In genomic region chrX:152936306-152936705, GRCh38 we compare ENCODE assay signal across 25 cellular contexts. TPM values are rescaled to one million over a fixed set of nuclear protein-coding genes. Genes with fewer than 3 reads are reported as not detected.
DNase-seq lines count a peak whose midpoint lies in the region; ATAC-seq and TF ChIP-seq lines count a peak whose summit lies in the region.
"Had no signal": no experiment of that assay in that cellular context is flagged by ENCODE, and none has a peak within 500 bp of the region (broad histone marks: within the 10 kb centered on the region; RNA-seq: fewer than 3 reads in every experiment).

No MANE protein-coding gene starts in this region.

- CTCF ChIA-PET in SK-N-SH (lab: Yijun Ruan, JAX), result interaction anchor here (1.0 kb wide), 1 partner anchor 525 kb away, joined by 4 read pairs; no protein-coding TSS in a partner anchor

- H3K27me3 ChIP-seq in SK-N-SH (ENCODE audit: insufficient read depth), result peaks cover 6% of the 10 kb centered on the region; the same call in 1 of the 2 replicates
- no peaks in the 10 kb centered on the region for H3K27me3 ChIP-seq in WERI-Rb-1 (ENCODE audit: insufficient read depth, low read depth, severe bottlenecking)

- POLR2A ChIA-PET in SK-N-SH (lab: Yijun Ruan, JAX), result no interaction called here

- H3K4me1 ChIP-seq in SK-N-SH (ENCODE audit: control insufficient read depth in 1 of 2, insufficient read depth in 2 of 2, low read depth in 1 of 2, low read length in 1 of 2), result peaks cover 0 to 2% of the 10 kb centered on the region in 2 experiments; a peak in 1 of 4 replicates

- H3K36me3 Mint-ChIP-seq in chondrocyte (ENCODE audit: low read depth), result no peaks in the 10 kb centered on the region
- H3K36me3 Mint-ChIP-seq: CD8-positive, alpha-beta memory T cell; T-cell had no signal

- H3K79me2 ChIP-seq in SK-N-SH (ENCODE audit: insufficient read depth), result no peaks in the 10 kb centered on the region

- H2AFZ ChIP-seq in SK-N-SH (ENCODE audit: low read depth), result no peak overlapping the region
- H2AFZ ChIP-seq: GM23248 had no signal

- H3K4me3 Mint-ChIP-seq in chondrocyte (ENCODE audit: unreplicated experiment), result no peak overlapping the region
- H3K4me3 Mint-ChIP-seq: B cell; CD14-positive monocyte; CD8-positive, alpha-beta memory T cell; H9; HFFc6; T-cell had no signal

- no peak for ATAC-seq in SK-N-SH treated with all-trans-retinoic acid at 6 μM for 48 hours
- no peak for ATAC-seq in GM18873 (IDR thresholded peaks at IDR 0.05; ENCODE audit: low FRiP score, unreplicated experiment)
- ATAC-seq: HepG2, T-cell had no signal

- H3K9me2 ChIP-seq in SK-N-SH, result no peaks in the 10 kb centered on the region

- no peak for TF ChIP-seq EP300 in SK-N-SH (IDR thresholded peaks at IDR 0.05; ENCODE audit: borderline replicate concordance in 1 of 2, low read depth in 1 of 2, low read length in 1 of 2)

- no peak overlapping the region for H3K27ac Mint-ChIP-seq in chondrocyte (ENCODE audit: unreplicated experiment)
- H3K27ac Mint-ChIP-seq: B cell, CD14-positive monocyte, H9, HFFc6, T-cell had no signal

- H3K36me3 ChIP-seq in SK-N-SH (replicated peaks in 1 of 2; ENCODE audit: control insufficient read depth in 1 of 2, insufficient read depth in 2 of 2, low read length in 1 of 2), result no peaks in the 10 kb centered on the region
- no peaks in the 10 kb centered on the region for H3K36me3 ChIP-seq in WERI-Rb-1

- H3K27me3 Mint-ChIP-seq in chondrocyte (ENCODE audit: low read depth), result no peaks in the 10 kb centered on the region

- H3F3A ChIP-seq in SK-N-SH (replicated peaks; ENCODE audit: insufficient read depth), result peaks cover 2% of the 10 kb centered on the region

- 22% methylated on average over 1 of the region's 2 CpGs for WGBS in SK-N-SH (ENCODE audit: low lambda C conversion rate)

- H3K9me3 ChIP-seq in SK-N-SH, result no peaks in the 10 kb centered on the region
- H3K9me3 ChIP-seq in WERI-Rb-1 (ENCODE audit: severe bottlenecking), result no peaks in the 10 kb centered on the region

- H3K4me1 Mint-ChIP-seq in chondrocyte (ENCODE audit: low read depth), result peaks cover 7% of the 10 kb centered on the region

- peak; percentile 47 for DNase-seq in DMS 273 (lab: John Stamatoyannopoulos, UW; ENCODE audit: unreplicated experiment)
- DNase-seq in DMS 273 treated with DMSO at 0.1 percent for 48 hours (lab: John Stamatoyannopoulos, UW), result no peak
- DNase-seq in SK-N-SH, result no peak
- peak; percentile 87 for DNase-seq in chondrocyte (ENCODE audit: low spot score)
- no peak for DNase-seq in WERI-Rb-1
- DNase-seq: Calu3; CD8-positive, alpha-beta memory T cell; GM23248; H9; HFFc6; Kasumi-1; MV-4-11; NCI-H2029 treated with DMSO at 0.1 percent for 48 hours; NCI-H2171 treated with DMSO at 0.1 percent for 48 hours; NCI-H446 treated with DMSO at 0.1 percent for 48 hours; NCI-H526; T-cell had no signal

- H3K9me3 Mint-ChIP-seq in chondrocyte (ENCODE audit: low read depth), result peaks cover 3% of the 10 kb centered on the region
- H3K9me3 Mint-ChIP-seq: CD14-positive monocyte; CD8-positive, alpha-beta memory T cell; HFFc6; T-cell had no signal

- H3K4me2 ChIP-seq in SK-N-SH, result no peak overlapping the region

- H3K4me3 ChIP-seq in SK-N-SH (ENCODE audit: low read depth in 2 of 2, low read length in 1 of 2) (no peak overlapping the region), WERI-Rb-1 (ENCODE audit: low read depth, low read length) (no peak overlapping the region)
- H3K4me3 ChIP-seq: GM23248 had no signal

- no peak for TF ChIP-seq RAD21 in SK-N-SH (IDR thresholded peaks at IDR 0.05; ENCODE audit: low read length)

- TF ChIP-seq CTCF in SK-N-SH (IDR thresholded peaks at IDR 0.05) (no peak), chondrocyte (IDR thresholded peaks at IDR 0.05) (no peak), WERI-Rb-1 (IDR thresholded peaks at IDR 0.05; ENCODE audit: low read depth, low read length) (no peak)

- no peak overlapping the region for H3K9ac ChIP-seq in SK-N-SH
- H3K9ac ChIP-seq: GM23248 had no signal

- H4K20me1 ChIP-seq in SK-N-SH (ENCODE audit: insufficient read depth), result no peaks in the 10 kb centered on the region

- no peak overlapping the region for H3K27ac ChIP-seq in SK-N-SH (ENCODE audit: low read depth in 2 of 2, low read length in 1 of 2)
- no peak overlapping the region for H3K27ac ChIP-seq in WERI-Rb-1
- H3K27ac ChIP-seq: 22Rv1, GM23248 had no signal

TF ChIP-seq in SK-N-SH, 30 proteins besides CTCF, POLR2A, EP300 and RAD21:
- TF ChIP-seq NFIC (IDR thresholded peaks at IDR 0.05; ENCODE audit: borderline replicate concordance), result 0 out of 2 replicates have a peak, but pooled peaks have one; percentile 8
- TF ChIP-seq RCOR1 (IDR thresholded peaks at IDR 0.05; ENCODE audit: low read length), result no peak
TF ChIP-seq in SK-N-SH: peak in this region for 1.

TF ChIP-seq in SK-N-SH treated with all-trans-retinoic acid at 6 μM for 48 hours, 23 proteins besides CTCF, POLR2A, EP300 and RAD21 (continues in another document):
- TF ChIP-seq, protein P1, sequence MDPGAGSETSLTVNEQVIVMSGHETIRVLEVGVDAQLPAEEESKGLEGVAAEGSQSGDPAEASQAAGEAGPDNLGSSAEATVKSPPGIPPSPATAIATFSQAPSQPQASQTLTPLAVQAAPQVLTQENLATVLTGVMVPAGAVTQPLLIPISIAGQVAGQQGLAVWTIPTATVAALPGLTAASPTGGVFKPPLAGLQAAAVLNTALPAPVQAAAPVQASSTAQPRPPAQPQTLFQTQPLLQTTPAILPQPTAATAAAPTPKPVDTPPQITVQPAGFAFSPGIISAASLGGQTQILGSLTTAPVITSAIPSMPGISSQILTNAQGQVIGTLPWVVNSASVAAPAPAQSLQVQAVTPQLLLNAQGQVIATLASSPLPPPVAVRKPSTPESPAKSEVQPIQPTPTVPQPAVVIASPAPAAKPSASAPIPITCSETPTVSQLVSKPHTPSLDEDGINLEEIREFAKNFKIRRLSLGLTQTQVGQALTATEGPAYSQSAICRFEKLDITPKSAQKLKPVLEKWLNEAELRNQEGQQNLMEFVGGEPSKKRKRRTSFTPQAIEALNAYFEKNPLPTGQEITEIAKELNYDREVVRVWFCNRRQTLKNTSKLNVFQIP (CRISPR knock-in tag; IDR thresholded peaks at IDR 0.05; ENCODE audit: borderline replicate concordance, low read depth), result no peak
- TF ChIP-seq ZNF70 (CRISPR knock-in tag; IDR thresholded peaks at IDR 0.05) (no peak), PATZ1 (CRISPR knock-in tag; IDR thresholded peaks at IDR 0.05; ENCODE audit: borderline replicate concordance) (no peak), CSDC2 (CRISPR knock-in tag; IDR thresholded peaks at IDR 0.05) (no peak), GLIS3 (CRISPR knock-in tag; IDR thresholded peaks at IDR 0.05) (no peak), ZFP30 (CRISPR knock-in tag; IDR thresholded peaks at IDR 0.05) (no peak), ZFP3 (CRISPR knock-in tag; IDR thresholded peaks at IDR 0.05) (no peak), TCF4 (CRISPR knock-in tag; IDR thresholded peaks at IDR 0.05; ENCODE audit: borderline replicate concordance) (no peak), ZC3H10 (CRISPR knock-in tag; IDR thresholded peaks at IDR 0.05) (no peak), TSHZ2 (CRISPR knock-in tag; IDR thresholded peaks at IDR 0.05) (no peak), OSR1 (CRISPR knock-in tag; IDR thresholded peaks at IDR 0.05) (no peak), BACH2 (CRISPR knock-in tag; IDR thresholded peaks at IDR 0.05; ENCODE audit: borderline replicate concordance) (no peak), ARNTL (CRISPR knock-in tag; IDR thresholded peaks at IDR 0.05; ENCODE audit: borderline replicate concordance, low read depth) (no peak), SNAI2 (CRISPR knock-in tag; IDR thresholded peaks at IDR 0.05) (no peak)

RNA-seq across cellular contexts. Expression of gene ZNF185, which starts 38.4 kb away (rescaled TPM):
- 10.3 and 10.6 TPM in 2 replicates for polyA plus RNA-seq in SK-N-SH (2012; rRNA removed)
- 5.9 and 7.3 TPM in 2 replicates for polyA plus RNA-seq in SK-N-SH (2012; cell fraction: cytosol; rRNA removed)
- polyA plus RNA-seq in SK-N-SH (2012; cell fraction: nucleus; rRNA removed), result 18.4 and 23.2 TPM in 2 replicates
- total RNA-seq in chondrocyte, result 6.0 to 14.0 TPM (median 13.7 TPM) in 3 replicates

RNA-seq across cellular contexts. Expression of gene PNMA5, which starts 57.6 kb away (rescaled TPM):
- not detected in 2 replicates for polyA plus RNA-seq in SK-N-SH (2012; rRNA removed)
- polyA plus RNA-seq in SK-N-SH (2012; cell fraction: cytosol; rRNA removed), result not detected in 2 replicates
- 0.05 TPM in 1 of 2 replicates, not detected in the other for polyA plus RNA-seq in SK-N-SH (2012; cell fraction: nucleus; rRNA removed)
- total RNA-seq in chondrocyte, result not detected in 3 replicates
- total RNA-seq: Calu3; CD8-positive, alpha-beta memory T cell; GM23248; H9; HepG2; HFFc6; HT1080; M059J had no signal
- polyA plus RNA-seq: CD8-positive, alpha-beta memory T cell; GM23248; HepG2 had no signal

Comparison
In these comparisons a context has a peak if more than half of its experiments do, and no peak if none do; other contexts are left out.
1. DNase-seq: peak in DMS 273 (single experiment) and chondrocyte (single experiment); none in DMS 273 treated with DMSO at 0.1 percent for 48 hours (single experiment), SK-N-SH (single experiment) and WERI-Rb-1 (single experiment).